ENCODE assay signal across 26 cellular contexts in genomic region chrX:110359273-110359672, GRCh38. TPM values are rescaled to one million over a fixed set of nuclear protein-coding genes. Genes with fewer than 3 reads are reported as not detected.
A peak's percentile ranks its signal among the peaks of the same experiment; 100 is the strongest.
DNase-seq lines count a peak whose midpoint lies in the region; ATAC-seq, FAIRE-seq and TF ChIP-seq lines count a peak whose summit lies in the region.
"Had no signal": no experiment of that assay in that cellular context is flagged by ENCODE, and none has a peak within 500 bp of the region (broad histone marks: within the 10 kb centered on the region; RNA-seq: fewer than 3 reads in every experiment).

No MANE protein-coding gene starts in this region.

- no peaks in the 10 kb centered on the region for H3K36me3 ChIP-seq in astrocyte (ENCODE audit: insufficient read depth, low read length)
- H3K36me3 ChIP-seq: BE2C, SJSA1 had no signal

- H3K4me1 Mint-ChIP-seq in astrocyte (ENCODE audit: low read depth, unreplicated experiment) (no peaks in the 10 kb centered on the region), nephron progenitor cell (no peaks in the 10 kb centered on the region)
- H3K4me1 Mint-ChIP-seq: CD14-positive monocyte had no signal

- H3K4me1 ChIP-seq in astrocyte (ENCODE audit: insufficient read depth, low read length) = no peaks in the 10 kb centered on the region
- H3K4me1 ChIP-seq in foreskin keratinocyte = no peaks in the 10 kb centered on the region
- H3K4me1 ChIP-seq: BE2C, SJSA1 had no signal

- H3K4me2 ChIP-seq in astrocyte (ENCODE audit: low read length) = no peak overlapping the region

- H3K27me3 ChIP-seq in astrocyte (ENCODE audit: insufficient read depth, low read length) = no peaks in the 10 kb centered on the region
- no peaks in the 10 kb centered on the region for H3K27me3 ChIP-seq in foreskin keratinocyte
- H3K27me3 ChIP-seq: BE2C, SJSA1 had no signal

- H3K79me2 ChIP-seq in astrocyte (ENCODE audit: insufficient read depth, low read length) = no peaks in the 10 kb centered on the region

- H3K9ac ChIP-seq in astrocyte (ENCODE audit: low read length) = no peak overlapping the region

- H3K27ac Mint-ChIP-seq in astrocyte (ENCODE audit: unreplicated experiment) (no peak overlapping the region), nephron progenitor cell (no peak overlapping the region)
- H3K27ac Mint-ChIP-seq: CD14-positive monocyte had no signal

- H3K27ac ChIP-seq in astrocyte (ENCODE audit: low read depth, low read length) (no peak overlapping the region), foreskin keratinocyte (no peak overlapping the region)
- H3K27ac ChIP-seq: 22Rv1, SJSA1 had no signal

- DNase-seq in Ammon's horn (ENCODE audit: low spot score) (peak; percentile 5), astrocyte (ENCODE audit: low read depth) (no peak), foreskin keratinocyte (no peak), midbrain (lab: John Stamatoyannopoulos, UW) (peak; percentile 36), CD1c-positive myeloid dendritic cell (ENCODE audit: extremely low spot score) (no peak), nephron progenitor cell (no peak), glomerular visceral epithelial cell (ENCODE audit: extremely low spot score) (no peak)
- DNase-seq: BE2C, KBM-7, MV-4-11, NCI-H1105, NCI-H1436 treated with DMSO at 0.1 percent for 48 hours, NCI-H187 treated with DMSO at 0.1 percent for 48 hours, NCI-H2171 treated with DMSO at 0.1 percent for 48 hours, NCI-H345, NCI-H524, NCI-H748 treated with DMSO at 0.1 percent for 48 hours, PC-3 had no signal

- H3K9me3 Mint-ChIP-seq in astrocyte (ENCODE audit: unreplicated experiment) = no peaks in the 10 kb centered on the region
- H3K9me3 Mint-ChIP-seq in nephron progenitor cell = no peaks in the 10 kb centered on the region
- H3K9me3 Mint-ChIP-seq: CD14-positive monocyte had no signal

- no peaks in the 10 kb centered on the region for H4K20me1 ChIP-seq in astrocyte (ENCODE audit: insufficient read depth, low read length)

- H3K36me3 Mint-ChIP-seq in astrocyte (ENCODE audit: low read depth, unreplicated experiment) = no peaks in the 10 kb centered on the region
- H3K36me3 Mint-ChIP-seq in nephron progenitor cell (ENCODE audit: low read depth) = no peaks in the 10 kb centered on the region
- H3K36me3 Mint-ChIP-seq: CD14-positive monocyte had no signal

- ATAC-seq in foreskin keratinocyte = no peak
- no peak for ATAC-seq in HG03045 (IDR thresholded peaks at IDR 0.05; ENCODE audit: unreplicated experiment)
- ATAC-seq: PC-3, Right ventricle myocardium inferior had no signal

- no peak overlapping the region for H3K4me3 ChIP-seq in astrocyte (ENCODE audit: insufficient read depth, low read depth, low read length)
- H3K4me3 ChIP-seq: SJSA1 had no signal

- FAIRE-seq in astrocyte (lab: Jason Lieb, UNC) = peak; percentile 29
- FAIRE-seq: D721Med, H54 had no signal

- H2AFZ ChIP-seq in astrocyte (ENCODE audit: low read depth, low read length) = no peak overlapping the region

- H3K4me3 Mint-ChIP-seq in astrocyte (ENCODE audit: unreplicated experiment) = no peak overlapping the region
- H3K4me3 Mint-ChIP-seq in nephron progenitor cell = no peak overlapping the region
- H3K4me3 Mint-ChIP-seq: CD14-positive monocyte had no signal

- H3K27me3 Mint-ChIP-seq in astrocyte (ENCODE audit: low read depth, unreplicated experiment) = no peaks in the 10 kb centered on the region
- H3K27me3 Mint-ChIP-seq in nephron progenitor cell (ENCODE audit: low read depth, poor library complexity) = no peaks in the 10 kb centered on the region

- TF ChIP-seq CTCF in astrocyte (IDR thresholded peaks at IDR 0.05; ENCODE audit: insufficient read depth, low read depth, low read length) (no peak), foreskin keratinocyte (conservative IDR thresholded peaks at IDR 0.05) (peak; percentile 16), nephron progenitor cell (IDR thresholded peaks at IDR 0.05) (no peak)

- no peaks in the 10 kb centered on the region for H3K9me3 ChIP-seq in astrocyte (ENCODE audit: insufficient read depth, low read depth, low read length)
- H3K9me3 ChIP-seq: BE2C, SJSA1 had no signal

RNA-seq across cellular contexts. Expression of gene RTL9, which starts 0.6 kb away (rescaled TPM):
- total RNA-seq in astrocyte = 0.91 and 0.94 TPM in 2 replicates
- 0.07 and 0.11 TPM in 2 replicates for total RNA-seq in foreskin keratinocyte
- 0.03 TPM in 2 replicates for polyA plus RNA-seq in foreskin keratinocyte
- total RNA-seq: MCF 10A had no signal
- polyA plus RNA-seq: CD14-positive monocyte had no signal

RNA-seq across cellular contexts. Expression of gene AMMECR1, which starts 41.4 kb away (rescaled TPM):
- total RNA-seq in astrocyte (14.7 and 16.0 TPM in 2 replicates), foreskin keratinocyte (17.3 and 20.0 TPM in 2 replicates)
- polyA plus RNA-seq in foreskin keratinocyte = 5.3 and 5.8 TPM in 2 replicates

Comparison
In these comparisons a context has a peak if more than half of its experiments do, and no peak if none do; other contexts are left out.
1. DNase-seq: peak in Ammon's horn (single experiment) and midbrain (single experiment); none in astrocyte (single experiment), foreskin keratinocyte (0 of 2), CD1c-positive myeloid dendritic cell (single experiment), nephron progenitor cell (single experiment) and glomerular visceral epithelial cell (single experiment).